Comparison of ENCODE assay signal across 8 cellular contexts in genomic region chr19:49148784-49149651, GRCh38.
DNase-seq lines count a peak whose midpoint lies in the region; ATAC-seq and TF ChIP-seq lines count a peak whose summit lies in the region.

No MANE protein-coding gene starts in this region.

- DNase-seq in EH (ENCODE audit: low read depth) = peak; percentile 96
- DNase-seq in NCI-H1092 (lab: John Stamatoyannopoulos, UW) = peak; percentile 78
- peak; percentile 80 for DNase-seq in globus pallidus (ENCODE audit: low spot score)
- peak in 54 of 56 donors; percentile 22 to 94 (median 71) for DNase-seq in nucleus accumbens (lab: John Stamatoyannopoulos, UW)
- DNase-seq in superior temporal gyrus (ENCODE audit: extremely low spot score) = peak; percentile 76

- no peak for TF ChIP-seq CTCF in SU-DHL-6 (IDR thresholded peaks at IDR 0.05; ENCODE audit: insufficient read depth, low read length, poor library complexity, severe bottlenecking)

- H2AFZ ChIP-seq in SU-DHL-6 (ENCODE audit: low read depth, low read length, severe bottlenecking) = no peak overlapping the region

- peaks cover 31% of the 10 kb centered on the region for H3K27me3 Mint-ChIP-seq in activated naive CD8-positive, alpha-beta T cell

- H3K4me3 Mint-ChIP-seq in activated naive CD8-positive, alpha-beta T cell = peak overlapping the region; percentile 73

- no peaks in the 10 kb centered on the region for H3K36me3 ChIP-seq in SU-DHL-6 (ENCODE audit: low read length)

- peaks cover 26% of the 10 kb centered on the region for H3K4me1 Mint-ChIP-seq in activated naive CD8-positive, alpha-beta T cell (ENCODE audit: low read depth)

- no peaks in the 10 kb centered on the region for H3K79me2 ChIP-seq in SU-DHL-6 (ENCODE audit: insufficient read depth, low read length)

- H3K9ac ChIP-seq in SU-DHL-6 (ENCODE audit: low read length) = peak overlapping the region; percentile 44; the same call in 1 of the 2 replicates

- no peak for ATAC-seq in HG03280 (IDR thresholded peaks at IDR 0.05; ENCODE audit: unreplicated experiment)

- no peak overlapping the region for H3K27ac Mint-ChIP-seq in activated naive CD8-positive, alpha-beta T cell

- peak overlapping the region; percentile 45 for H3K4me3 ChIP-seq in SU-DHL-6 (ENCODE audit: insufficient read depth, low read length, poor library complexity, severe bottlenecking)

- H3K27me3 ChIP-seq in SU-DHL-6 (ENCODE audit: low read length) = no peaks in the 10 kb centered on the region

- H4K20me1 ChIP-seq in SU-DHL-6 (ENCODE audit: low read depth, low read length) = no peaks in the 10 kb centered on the region

- no peak overlapping the region for H3K27ac ChIP-seq in SU-DHL-6 (ENCODE audit: low read depth, low read length)

- 0 out of 2 replicates have a peak, but pooled peaks cover 5% of the 10 kb centered on the region for H3F3A ChIP-seq in SU-DHL-6 (ENCODE audit: insufficient read depth)

- H3K36me3 Mint-ChIP-seq in activated naive CD8-positive, alpha-beta T cell = no peaks in the 10 kb centered on the region

- H3K9me3 Mint-ChIP-seq in activated naive CD8-positive, alpha-beta T cell (ENCODE audit: low read depth) = no peaks in the 10 kb centered on the region

- H3K9me2 ChIP-seq in SU-DHL-6 (replicated peaks; ENCODE audit: insufficient read depth, low read length) = no peaks in the 10 kb centered on the region

- no peaks in the 10 kb centered on the region for H3K9me3 ChIP-seq in SU-DHL-6 (ENCODE audit: insufficient read depth, low read length)

- H3K4me2 ChIP-seq in SU-DHL-6 (ENCODE audit: low read depth, low read length, poor library complexity, severe bottlenecking) = peak overlapping the region; percentile 48
